19 cellular contexts compared by ENCODE assay signal in the genomic region with DNA sequence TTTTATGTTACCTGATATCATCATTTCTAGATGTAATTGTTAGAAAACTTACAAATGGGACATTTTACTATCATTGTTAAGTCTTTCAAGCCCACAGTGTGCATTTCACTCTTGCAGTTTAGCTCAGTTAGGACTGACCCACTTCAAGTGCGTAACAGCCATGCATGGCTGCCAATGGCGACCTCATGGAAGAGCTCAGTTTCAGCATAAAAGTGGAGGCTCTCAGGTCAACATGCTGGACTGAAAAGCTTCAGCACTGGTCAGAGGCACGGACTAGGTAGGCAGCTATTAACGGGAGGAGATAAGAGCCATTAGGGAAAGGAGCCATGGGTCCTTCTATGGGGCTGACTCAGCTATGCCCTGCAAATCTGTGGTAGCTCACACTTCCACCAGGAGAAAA.
DNase-seq lines count a peak whose midpoint lies in the region; ATAC-seq, FAIRE-seq and TF ChIP-seq lines count a peak whose summit lies in the region.
"Had no signal": no experiment of that assay in that cellular context is flagged by ENCODE, and none has a peak within 500 bp of the region (broad histone marks: within the 10 kb centered on the region; RNA-seq: fewer than 3 reads in every experiment).

No MANE protein-coding gene starts in this region.

- no peak overlapping the region for H2BK12ac ChIP-seq in H1 (ENCODE audit: low read depth, low read length)

- H3K56ac ChIP-seq in H1 (replicated peaks; ENCODE audit: insufficient read length, low read depth, low read length) = no peak overlapping the region

- peak overlapping the region; percentile 21; the same call in 1 of the 2 replicates for H2BK15ac ChIP-seq in H1 (ENCODE audit: low read length)

- H3K4me2 ChIP-seq in H1 (ENCODE audit: insufficient read depth in 1 of 2, low read depth in 2 of 2, low read length in 2 of 2) = no peak overlapping the region
- H3K4me2 ChIP-seq: GM23338 had no signal

- no peak for TF ChIP-seq POLR2A in H1 (IDR thresholded peaks at IDR 0.05; ENCODE audit: control extremely low read depth in 1 of 2, low read depth in 2 of 2, low read length in 2 of 2)

- peaks cover 0 to 5% of the 10 kb centered on the region in 2 experiments; a peak in 1 of 4 replicates for H3K9me3 ChIP-seq in H1 (ENCODE audit: insufficient read depth in 2 of 2, low read depth in 1 of 2, low read length in 1 of 2)
- H3K9me3 ChIP-seq in small intestine (ENCODE audit: control insufficient read depth, low read depth) = no peaks in the 10 kb centered on the region
- H3K9me3 ChIP-seq: SJSA1 had no signal

- no peak overlapping the region for H2BK120ac ChIP-seq in H1 (replicated peaks; ENCODE audit: low read depth, low read length)

- H2BK20ac ChIP-seq in H1 (ENCODE audit: low read length) = peak overlapping the region; percentile 9; the same call in 1 of the 2 replicates

- FAIRE-seq in H1 (lab: Jason Lieb, UNC) (no peak), small intestine (lab: Jason Lieb, UNC) (no peak)
- FAIRE-seq: GM12891 had no signal

- no peak for ATAC-seq in HG03159 (IDR thresholded peaks at IDR 0.05; ENCODE audit: unreplicated experiment)
- no peak for ATAC-seq in GM21576 (IDR thresholded peaks at IDR 0.05; ENCODE audit: unreplicated experiment)
- ATAC-seq: GM23338, Right ventricle myocardium inferior had no signal

- no peak overlapping the region for H2AK5ac ChIP-seq in H1 (ENCODE audit: low read depth, low read length)

- no peak overlapping the region for H2BK5ac ChIP-seq in H1 (ENCODE audit: low read depth, low read length)

- no peak overlapping the region for H3K4ac ChIP-seq in H1 (replicated peaks; ENCODE audit: insufficient read length, low read depth, low read length)

- DNase-seq in NCI-H748 (lab: John Stamatoyannopoulos, UW; ENCODE audit: unreplicated experiment) (peak; percentile 12), NCI-H748 treated with DMSO at 0.1 percent for 48 hours (lab: John Stamatoyannopoulos, UW) (no peak), NCI-H2029 (lab: John Stamatoyannopoulos, UW) (peak; percentile 60), H1 (ENCODE audit: low read depth in 1 of 2, low spot score in 2 of 2) (no peak), small intestine (peak; percentile 45), ureter (ENCODE audit: low spot score) (no peak)
- DNase-seq: AML-193, HCEC 1CT, MV-4-11, NCI-H1105 treated with DMSO at 0.1 percent for 48 hours, NCI-H2081 treated with DMSO at 0.1 percent for 48 hours, NCI-H510A, NCI-H82 had no signal

- H3K18ac ChIP-seq in H1 (ENCODE audit: extremely low read depth, low read length) = no peak overlapping the region

- H3K9ac ChIP-seq in H1 (replicated peaks in 1 of 4; ENCODE audit: extremely low read depth in 1 of 4, low read depth in 3 of 4, low read length in 3 of 4) = no peak overlapping the region

- no peak overlapping the region for H4K91ac ChIP-seq in H1 (replicated peaks; ENCODE audit: insufficient read length, low read length)

- TF ChIP-seq EP300 in H1 (IDR thresholded peaks at IDR 0.05; ENCODE audit: borderline replicate concordance in 1 of 2, low read depth in 2 of 2, low read length in 2 of 2) = no peak

- CTCF ChIA-PET in H1 (lab: Charles Lee; ENCODE audit: partially characterized antibody) = interaction anchor here (0.7 kb wide), 1 partner anchor 980 kb away, joined by 3 read pairs; no protein-coding TSS in a partner anchor

- WGBS in H1 (ENCODE audit: extremely low coverage in 1 of 2, insufficient coverage in 1 of 2, insufficient read length in 1 of 2, insufficient replicate concordance in 2 of 2, low coverage in 1 of 2, low lambda C conversion rate in 2 of 2, missing lambda C conversion rate in 1 of 2), 2 experiments = 94% methylated on average over 4 of the region's 4 CpGs; no CpG with 5 or more reads in 1 of the 2 experiments
- 53 to 60% (median 56%) methylated on average over 4 of the region's 4 CpGs for WGBS in small intestine, 3 donors

- H3K23ac ChIP-seq in H1 (ENCODE audit: insufficient read length) = no peak overlapping the region

- no peaks in the 10 kb centered on the region for H3K79me1 ChIP-seq in H1 (ENCODE audit: low read depth, low read length)

- POLR2A ChIA-PET in H1 (lab: Charles Lee; ENCODE audit: partially characterized antibody) = interaction anchor here (0.9 to 1.5 kb wide), 2 partner anchors 9 to 11 kb away, joined by 4 read pairs; no protein-coding TSS in a partner anchor

- H3K14ac ChIP-seq in H1 (ENCODE audit: insufficient read length) = no peak overlapping the region

- H4K20me1 ChIP-seq in H1 (replicated peaks in 1 of 2; ENCODE audit: control insufficient read depth in 1 of 2, insufficient read depth in 2 of 2, low read length in 2 of 2) = no peaks in the 10 kb centered on the region

- H3K27ac ChIP-seq in H1 (ENCODE audit: low read depth, low read length) (no peak overlapping the region), small intestine (ENCODE audit: low read depth in 1 of 2, low read length in 1 of 2) (no peak overlapping the region)
- H3K27ac ChIP-seq: SJSA1 had no signal

- 0 out of 2 replicates have a peak, but pooled peaks cover 2% of the 10 kb centered on the region for H3K23me2 ChIP-seq in H1 (ENCODE audit: low read depth, low read length)

- H4K5ac ChIP-seq in H1 (ENCODE audit: insufficient read length, low read depth, low read length) = no peak overlapping the region

- no peak overlapping the region for H2AFZ ChIP-seq in H1 (ENCODE audit: low read length)
- H2AFZ ChIP-seq: GM23338 had no signal

- no peak for TF ChIP-seq CTCF in H1 (IDR thresholded peaks at IDR 0.05; ENCODE audit: control extremely low read depth in 1 of 3, insufficient read depth in 1 of 3, low read depth in 1 of 3, low read length in 3 of 3)

- no peak for TF ChIP-seq RAD21 in H1 (IDR thresholded peaks at IDR 0.05 in 1 of 2, conservative IDR thresholded peaks at IDR 0.05 in 1 of 2; ENCODE audit: low read depth in 2 of 2, low read length in 2 of 2)

- no peaks in the 10 kb centered on the region for H3K79me2 ChIP-seq in H1 (ENCODE audit: control insufficient read depth in 1 of 2, insufficient read depth in 2 of 2, low read length in 2 of 2)

- H3K4me1 ChIP-seq in H1 (replicated peaks in 1 of 4; ENCODE audit: control insufficient read depth in 3 of 4, insufficient read depth in 4 of 4, low read length in 3 of 4) (no peaks in the 10 kb centered on the region; a peak in 1 of 7 replicates), small intestine (ENCODE audit: control insufficient read depth in 2 of 2, insufficient read depth in 1 of 2, low read depth in 1 of 2, low read length in 1 of 2) (no peaks in the 10 kb centered on the region)

- no peak overlapping the region for H4K8ac ChIP-seq in H1 (ENCODE audit: extremely low read depth, insufficient read depth, low read length)

- H3K4me3 ChIP-seq in H1 (ENCODE audit: extremely low read depth in 1 of 4, insufficient read depth in 2 of 4, low read depth in 3 of 4, low read length in 4 of 4) (no peak overlapping the region), small intestine (ENCODE audit: low read depth in 1 of 2, low read length in 2 of 2) (no peak overlapping the region)
- H3K4me3 ChIP-seq: GM23338, SJSA1 had no signal

- H3K36me3 ChIP-seq in H1 (ENCODE audit: control insufficient read depth in 2 of 4, insufficient read depth in 4 of 4, low read length in 3 of 4) (peaks cover 0 to 7% (median 2%) of the 10 kb centered on the region in 4 experiments; a peak in 3 of 8 replicates), small intestine (ENCODE audit: control insufficient read depth in 2 of 2, insufficient read depth in 2 of 2, low read length in 2 of 2) (no peaks in the 10 kb centered on the region)
- H3K36me3 ChIP-seq: SJSA1 had no signal

- no peaks in the 10 kb centered on the region for H3K27me3 ChIP-seq in H1 (replicated peaks in 1 of 4; ENCODE audit: control insufficient read depth in 3 of 4, extremely low read depth in 1 of 4, insufficient read depth in 3 of 4, low read length in 3 of 4)
- H3K27me3 ChIP-seq in small intestine (ENCODE audit: control insufficient read depth in 2 of 2, insufficient read depth in 2 of 2, low read length in 2 of 2) = no peaks in the 10 kb centered on the region
- H3K27me3 ChIP-seq: SJSA1 had no signal

TF ChIP-seq in H1, 55 proteins besides CTCF, POLR2A, EP300 and RAD21:
- TF ChIP-seq RFX5 (IDR thresholded peaks at IDR 0.05; ENCODE audit: borderline replicate concordance, low read depth, low read length) (no peak), SIX5 (IDR thresholded peaks at IDR 0.05; ENCODE audit: low read depth, low read length) (no peak), CHD2 (IDR thresholded peaks at IDR 0.05; ENCODE audit: low read length) (no peak), MAFK (IDR thresholded peaks at IDR 0.05; ENCODE audit: low read depth, low read length) (no peak), ZNF274 (IDR thresholded peaks at IDR 0.05; ENCODE audit: borderline replicate concordance, extremely low read depth, low read length) (no peak), TCF12 (IDR thresholded peaks at IDR 0.05; ENCODE audit: low read depth, low read length) (no peak)

Comparison
In these comparisons a context has a peak if more than half of its experiments do, and no peak if none do; other contexts are left out.
1. DNase-seq: peak in NCI-H748 (single experiment), NCI-H2029 (single experiment) and small intestine (single experiment); none in NCI-H748 treated with DMSO at 0.1 percent for 48 hours (single experiment), H1 (0 of 2) and ureter (single experiment).